In genomic region chr11:20963596-20963995, GRCh38 we compare ENCODE assay signal across 12 cellular contexts.
"Had no signal": no experiment of that assay in that cellular context is flagged by ENCODE, and none has a peak within 500 bp of the region (broad histone marks: within the 10 kb centered on the region; RNA-seq: fewer than 3 reads in every experiment).

No MANE protein-coding gene starts in this region.

- H3K4me1 ChIP-seq: colonic mucosa, psoas muscle had no signal

- H3K27me3 ChIP-seq: colonic mucosa had no signal

- DNase-seq: activated CD8-positive, alpha-beta memory T cell treated with anti-CD3 and anti-CD28 coated beads, Interleukin-2, amount 10 ng/mL, durations not matched to agents 7 days and 5 days; activated effector memory CD4-positive, alpha-beta T cell treated with Interleukin-2 at 50 U/mL for 16 hours; activated T-cell treated with anti-CD3 and anti-CD28 coated beads, Interleukin-2, amount 50 U/mL, for 24 hours; amniotic stem cell; colonic mucosa; effector CD4-positive, alpha-beta T cell; nephron progenitor cell; psoas muscle; stimulated activated CD4-positive, alpha-beta T cell treated with anti-CD3 and anti-CD28 coated beads, Interleukin-4, amount 100 ng/mL, for 1 hour; stimulated activated CD8-positive, alpha-beta memory T cell treated with anti-CD3 and anti-CD28 coated beads, Interleukin-4, amount 100 ng/mL, for 48 hours; stimulated activated naive CD8-positive, alpha-beta T cell treated with anti-CD3 and anti-CD28 coated beads, Interleukin-15, Interleukin-2, amounts not matched to agents 100 U/mL and 50 U/mL, for 24 hours; T-helper 17 cell had no signal

- H3K9me3 ChIP-seq: colonic mucosa, psoas muscle had no signal

- H3K4me3 ChIP-seq: colonic mucosa, psoas muscle had no signal

- H3K36me3 ChIP-seq: colonic mucosa had no signal

- H3K27ac ChIP-seq: colonic mucosa, psoas muscle had no signal
